In the genomic region with DNA sequence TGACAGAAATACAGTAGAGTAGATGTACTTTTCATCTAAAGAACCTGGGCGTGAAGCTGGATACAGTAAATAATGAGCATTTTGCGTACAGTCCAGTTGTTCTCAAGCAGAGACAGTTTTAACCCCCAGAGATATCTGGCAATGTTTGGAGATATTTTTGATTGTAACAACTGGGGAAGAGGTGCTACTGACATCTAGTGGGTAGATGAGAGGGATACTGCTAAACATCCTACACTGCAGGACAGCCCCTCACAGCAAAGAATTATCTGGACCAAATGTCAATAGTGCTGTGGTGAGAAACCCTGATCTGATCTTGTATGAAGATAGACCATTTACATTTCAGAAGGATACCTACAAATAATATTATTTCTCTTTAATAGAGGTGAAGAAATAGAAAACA, we compare ENCODE assay signal across 12 cellular contexts.
DNase-seq lines count a peak whose midpoint lies in the region; ATAC-seq and TF ChIP-seq lines count a peak whose summit lies in the region.
"Had no signal": no experiment of that assay in that cellular context is flagged by ENCODE, and none has a peak within 500 bp of the region (broad histone marks: within the 10 kb centered on the region; RNA-seq: fewer than 3 reads in every experiment).

No MANE protein-coding gene starts in this region.

- in situ Hi-C loops in Panc1 (cut with HindIII; ENCODE audit: low pct_unique_long_range_greater_than_20kb, low sequenced_read_pairs), result no loop called here

- CTCF ChIA-PET in MCF 10A (lab: Yijun Ruan, JAX) (interaction anchor here (0.7 to 2.5 kb wide), 4 partner anchors 10 to 94 kb away, joined by 3 to 9 read pairs (median 4); no protein-coding TSS in a partner anchor), Panc1 (lab: Charles Lee) (no interaction called here)

- H3K27ac ChIP-seq in breast epithelium (no peak overlapping the region), Panc1 (ENCODE audit: low read length) (no peak overlapping the region)

- H3K36me3 ChIP-seq in breast epithelium, result no peaks in the 10 kb centered on the region
- no peaks in the 10 kb centered on the region for H3K36me3 ChIP-seq in Panc1 (ENCODE audit: control insufficient read depth, insufficient read depth, low read length)
- H3K36me3 ChIP-seq: HAP-1 had no signal

- TF ChIP-seq CTCF in MCF 10A (IDR thresholded peaks at IDR 0.05; ENCODE audit: unreplicated experiment), result peak; percentile 12
- no peak for TF ChIP-seq CTCF in breast epithelium (IDR thresholded peaks at IDR 0.05)
- peak; percentile 32; the same call in 1 of the 2 replicates for TF ChIP-seq CTCF in Panc1 (IDR thresholded peaks at IDR 0.05)
- peak; percentile 34 for TF ChIP-seq CTCF in fibroblast of pulmonary artery (IDR thresholded peaks at IDR 0.05; ENCODE audit: low read length, missing control alignments)
- TF ChIP-seq CTCF in type B pancreatic cell (conservative IDR thresholded peaks at IDR 0.05), result peak; percentile 62

- no peaks in the 10 kb centered on the region for H3K4me1 ChIP-seq in breast epithelium
- H3K4me1 ChIP-seq in Panc1 (ENCODE audit: control insufficient read depth, insufficient read depth, low read length), result no peaks in the 10 kb centered on the region

- H3K27ac Mint-ChIP-seq in MCF 10A (ENCODE audit: low read depth, unreplicated experiment), result no peak overlapping the region
- H3K27ac Mint-ChIP-seq in type B pancreatic cell, result no peak overlapping the region
- no peak overlapping the region for H3K27ac Mint-ChIP-seq in stimulated activated effector memory CD8-positive, alpha-beta T cell treated with anti-CD3 and anti-CD28 coated beads, Interleukin-12 subunit alpha, Interleukin-12 subunit beta, amount 100 ng/mL, for 72 hours

- H3K36me3 Mint-ChIP-seq in MCF 10A (ENCODE audit: insufficient read depth, unreplicated experiment) (no peaks in the 10 kb centered on the region), type B pancreatic cell (no peaks in the 10 kb centered on the region)
- H3K36me3 Mint-ChIP-seq in stimulated activated effector memory CD8-positive, alpha-beta T cell treated with anti-CD3 and anti-CD28 coated beads, Interleukin-12 subunit alpha, Interleukin-12 subunit beta, amount 100 ng/mL, for 72 hours, result no peaks in the 10 kb centered on the region

- H3K27me3 Mint-ChIP-seq in MCF 10A (ENCODE audit: insufficient read depth, unreplicated experiment) (peaks cover 11% of the 10 kb centered on the region), type B pancreatic cell (no peaks in the 10 kb centered on the region)

- H3K9me3 Mint-ChIP-seq in MCF 10A (ENCODE audit: unreplicated experiment), result peaks cover 9% of the 10 kb centered on the region
- H3K9me3 Mint-ChIP-seq in type B pancreatic cell, result no peaks in the 10 kb centered on the region
- peaks cover 3% of the 10 kb centered on the region for H3K9me3 Mint-ChIP-seq in stimulated activated effector memory CD8-positive, alpha-beta T cell treated with anti-CD3 and anti-CD28 coated beads, Interleukin-12 subunit alpha, Interleukin-12 subunit beta, amount 100 ng/mL, for 72 hours

- POLR2A ChIA-PET in MCF 10A (lab: Yijun Ruan, JAX) (no interaction called here), Panc1 (lab: Charles Lee) (no interaction called here)

- no peaks in the 10 kb centered on the region for H3K9me3 ChIP-seq in breast epithelium
- H3K9me3 ChIP-seq in Panc1 (ENCODE audit: control insufficient read depth, insufficient read depth, low read depth, low read length), result no peaks in the 10 kb centered on the region

- intact Hi-C loops in MCF 10A (cut with micrococcal nuclease), result no loop called here
- intact Hi-C loops in breast epithelium (cut with DNase I; ENCODE audit: low total_unique reads), result no loop called here
- intact Hi-C loops in Panc1 (cut with micrococcal nuclease; ENCODE audit: unreplicated experiment), result no loop called here

- ATAC-seq in Panc1 (no peak), GM19397 (IDR thresholded peaks at IDR 0.05; ENCODE audit: unreplicated experiment) (no peak)
- no peak for ATAC-seq in stimulated activated effector memory CD8-positive, alpha-beta T cell treated with anti-CD3 and anti-CD28 coated beads, Interleukin-12 subunit alpha, Interleukin-12 subunit beta, amount 100 ng/mL, for 72 hours

- H3K27me3 ChIP-seq in breast epithelium (peaks cover 0 to 3% of the 10 kb centered on the region in 2 donors), Panc1 (ENCODE audit: control insufficient read depth, insufficient read depth, low read length) (no peaks in the 10 kb centered on the region)

- BruUV-seq in MCF 10A (replicated peaks; lab: Mats Ljungman, UMichigan) (no TSS peak), Panc1 (replicated peaks; lab: Mats Ljungman, UMichigan) (no TSS peak)

- peak; percentile 16 for DNase-seq in MCF 10A (ENCODE audit: unreplicated experiment)
- DNase-seq in breast epithelium (ENCODE audit: low spot score in 2 of 2), result no peak
- no peak for DNase-seq in Panc1 (ENCODE audit: low read depth, low spot score)
- peak; percentile 1 for DNase-seq in fibroblast of pulmonary artery (ENCODE audit: low read depth)
- no peak for DNase-seq in type B pancreatic cell (ENCODE audit: extremely low spot score, unreplicated experiment)
- no peak for DNase-seq in stimulated activated effector memory CD8-positive, alpha-beta T cell treated with anti-CD3 and anti-CD28 coated beads, Interleukin-12 subunit alpha, Interleukin-12 subunit beta, amount 100 ng/mL, for 72 hours (ENCODE audit: low spot score in 2 of 2)
- DNase-seq in mesenteric fat pad (ENCODE audit: low spot score), result no peak
- DNase-seq: activated T-cell treated with anti-CD3 and anti-CD28 coated beads, Interleukin-2, amount 50 U/mL, for 1 hour; MV-4-11; stimulated activated CD4-positive, alpha-beta T cell treated with anti-CD3 and anti-CD28 coated beads, Interleukin-4, amount 100 ng/mL, for 4 hours had no signal

- no peak for TF ChIP-seq POLR2A in breast epithelium (IDR thresholded peaks at IDR 0.05)

- H3K4me3 Mint-ChIP-seq in MCF 10A (ENCODE audit: unreplicated experiment) (no peak overlapping the region), type B pancreatic cell (no peak overlapping the region)
- no peak overlapping the region for H3K4me3 Mint-ChIP-seq in stimulated activated effector memory CD8-positive, alpha-beta T cell treated with anti-CD3 and anti-CD28 coated beads, Interleukin-12 subunit alpha, Interleukin-12 subunit beta, amount 100 ng/mL, for 72 hours

- H3K4me3 ChIP-seq in breast epithelium, result no peak overlapping the region
- no peak overlapping the region for H3K4me3 ChIP-seq in Panc1 (ENCODE audit: low read depth in 2 of 2, low read length in 2 of 2)
- H3K4me3 ChIP-seq in fibroblast of pulmonary artery (replicated peaks; ENCODE audit: low read depth, low read length), result no peak overlapping the region
- H3K4me3 ChIP-seq: HAP-1 had no signal

- H3K4me1 Mint-ChIP-seq in MCF 10A (ENCODE audit: insufficient read depth, unreplicated experiment) (no peaks in the 10 kb centered on the region), type B pancreatic cell (ENCODE audit: unreplicated experiment) (no peaks in the 10 kb centered on the region)
- H3K4me1 Mint-ChIP-seq in stimulated activated effector memory CD8-positive, alpha-beta T cell treated with anti-CD3 and anti-CD28 coated beads, Interleukin-12 subunit alpha, Interleukin-12 subunit beta, amount 100 ng/mL, for 72 hours, result no peaks in the 10 kb centered on the region

Comparison
In these comparisons a context has a peak if more than half of its experiments do, and no peak if none do; other contexts are left out.
1. DNase-seq: peak in MCF 10A (single experiment) and fibroblast of pulmonary artery (single experiment); none in breast epithelium (0 of 2), Panc1 (single experiment), type B pancreatic cell (single experiment), stimulated activated effector memory CD8-positive, alpha-beta T cell treated with anti-CD3 and anti-CD28 coated beads, Interleukin-12 subunit alpha, Interleukin-12 subunit beta, amount 100 ng/mL, for 72 hours (0 of 2) and mesenteric fat pad (single experiment).
2. CTCF ChIP-seq: peak in MCF 10A (single experiment), Panc1 (single experiment), fibroblast of pulmonary artery (single experiment) and type B pancreatic cell (single experiment); none in breast epithelium (0 of 3).